6 cellular contexts compared by ENCODE assay signal in the genomic region with DNA sequence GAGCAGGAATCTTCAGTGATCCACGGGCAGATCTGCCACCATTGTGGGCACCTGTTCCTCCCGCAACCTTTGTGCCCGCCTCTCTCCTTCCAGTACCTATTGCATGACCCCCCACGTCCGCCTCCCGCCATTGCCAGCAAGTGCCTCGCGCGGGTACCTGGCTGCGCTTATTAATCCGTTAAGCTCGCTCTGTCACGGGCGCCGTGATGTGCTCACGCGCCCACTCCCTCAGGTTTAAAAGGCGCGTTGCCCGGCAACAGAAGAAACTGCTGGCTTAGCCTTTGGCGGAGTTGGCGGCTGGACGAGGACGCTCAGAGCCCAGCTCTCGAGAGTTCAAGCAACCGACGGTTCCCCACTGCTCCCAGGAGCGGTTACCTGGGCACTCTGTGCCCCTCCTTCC. TPM values are rescaled to one million over a fixed set of nuclear protein-coding genes. Genes with fewer than 3 reads are reported as not detected.
"Had no signal": no experiment of that assay in that cellular context is flagged by ENCODE, and none has a peak within 500 bp of the region (broad histone marks: within the 10 kb centered on the region; RNA-seq: fewer than 3 reads in every experiment).

No MANE protein-coding gene starts in this region.

RNA-seq across cellular contexts. Expression of a gene that starts 6.4 kb away (rescaled TPM):
- total RNA-seq: activated B cell treated with CpG ODN at 0.5 μM for 24 hours; activated CD4-positive, alpha-beta memory T cell treated with anti-CD3 and anti-CD28 coated beads for 36 hours; activated CD4-positive, alpha-beta memory T cell treated with anti-CD3 and anti-CD28 coated beads, Interleukin-2, amount 10 ng/mL, durations not matched to agents 7 days and 5 days; activated CD8-positive, alpha-beta memory T cell treated with anti-CD3 and anti-CD28 coated beads for 36 hours; activated CD8-positive, alpha-beta T cell treated with anti-CD3 and anti-CD28 coated beads for 36 hours; T-helper 17 cell had no signal
